In genomic region chr13:40875583-40875982, GRCh38 we compare ENCODE assay signal across 20 cellular contexts.
"Had no signal": no experiment of that assay in that cellular context is flagged by ENCODE, and none has a peak within 500 bp of the region (broad histone marks: within the 10 kb centered on the region; RNA-seq: fewer than 3 reads in every experiment).

No MANE protein-coding gene starts in this region.

- H3K4me1 ChIP-seq: foreskin keratinocyte, lower lobe of right lung, pancreas, right lobe of liver, stomach, vagina had no signal

- FAIRE-seq: keratinocyte, pancreas had no signal

- H3K27ac ChIP-seq: coronary artery, esophagus muscularis mucosa, foreskin keratinocyte, lower lobe of right lung, neutrophil, pancreas, right lobe of liver, stomach, thoracic aorta, vagina had no signal

- H3K4me1 Mint-ChIP-seq: stimulated activated effector memory CD8-positive, alpha-beta T cell treated with anti-CD3 and anti-CD28 coated beads, Interleukin-12 subunit alpha, Interleukin-12 subunit beta, amount 100 ng/mL, for 72 hours had no signal

- H3K4me3 Mint-ChIP-seq: natural killer cell; stimulated activated effector memory CD8-positive, alpha-beta T cell treated with anti-CD3 and anti-CD28 coated beads, Interleukin-12 subunit alpha, Interleukin-12 subunit beta, amount 100 ng/mL, for 72 hours had no signal

- H3K27ac Mint-ChIP-seq: stimulated activated effector memory CD8-positive, alpha-beta T cell treated with anti-CD3 and anti-CD28 coated beads, Interleukin-12 subunit alpha, Interleukin-12 subunit beta, amount 100 ng/mL, for 72 hours had no signal

- DNase-seq: dermis blood vessel endothelial cell; effector memory CD4-positive, alpha-beta T cell; left ventricle myocardium superior; lower lobe of right lung; natural killer cell; pancreas; right lobe of liver; stimulated activated CD4-positive, alpha-beta T cell treated with anti-CD3 and anti-CD28 coated beads, Interleukin-2, amount 100 ng/mL, for 24 hours; stimulated activated CD4-positive, alpha-beta T cell treated with anti-CD3 and anti-CD28 coated beads, Interleukin-4, amount 100 ng/mL, for 24 hours; stimulated activated naive CD4-positive, alpha-beta T cell treated with Interleukin-2 at 50 U/mL for 16 hours; stomach; substantia nigra had no signal

- ATAC-seq: foreskin keratinocyte; left ventricle myocardium superior; lower lobe of right lung; natural killer cell; pancreas; right lobe of liver; stimulated activated effector memory CD8-positive, alpha-beta T cell treated with anti-CD3 and anti-CD28 coated beads, Interleukin-12 subunit alpha, Interleukin-12 subunit beta, amount 100 ng/mL, for 72 hours had no signal

- H3K36me3 Mint-ChIP-seq: stimulated activated effector memory CD8-positive, alpha-beta T cell treated with anti-CD3 and anti-CD28 coated beads, Interleukin-12 subunit alpha, Interleukin-12 subunit beta, amount 100 ng/mL, for 72 hours had no signal

- H3K4me3 ChIP-seq: coronary artery, esophagus muscularis mucosa, lower lobe of right lung, pancreas, right lobe of liver, stomach, thoracic aorta, vagina had no signal

- H3K36me3 ChIP-seq: lower lobe of right lung, neutrophil had no signal

- H3K27me3 ChIP-seq: esophagus muscularis mucosa, foreskin keratinocyte, neutrophil, pancreas, right lobe of liver, stomach, vagina had no signal
